In genomic region chr6:110422444-110422822, GRCh38 we compare ENCODE assay signal across 21 cellular contexts. TPM values are rescaled to one million over a fixed set of nuclear protein-coding genes. Genes with fewer than 3 reads are reported as not detected.
DNase-seq lines count a peak whose midpoint lies in the region; ATAC-seq and TF ChIP-seq lines count a peak whose summit lies in the region.
"Had no signal": no experiment of that assay in that cellular context is flagged by ENCODE, and none has a peak within 500 bp of the region (broad histone marks: within the 10 kb centered on the region; RNA-seq: fewer than 3 reads in every experiment).

No MANE protein-coding gene starts in this region.

- in situ Hi-C loops in KBM-7 (cut with MboI; ENCODE audit: low pct_unique_long_range_greater_than_20kb, low sequenced_read_pairs), result no loop called here

- H3K4me3 ChIP-seq in fibroblast of villous mesenchyme (ENCODE audit: low read depth, low read length), result no peak overlapping the region
- H3K4me3 ChIP-seq: SJSA1 had no signal

- DNase-seq in CD1c-positive myeloid dendritic cell (ENCODE audit: extremely low spot score) (peak; percentile 21), KBM-7 (peak; percentile 32), NOMO-1 treated with DMSO at 0.1 percent for 48 hours (lab: John Stamatoyannopoulos, UW; ENCODE audit: unreplicated experiment) (peak; percentile 11), fibroblast of villous mesenchyme (ENCODE audit: low read depth) (peak; percentile 11), NCI-H128 (lab: John Stamatoyannopoulos, UW; ENCODE audit: unreplicated experiment) (no peak), occipital lobe (lab: John Stamatoyannopoulos, UW) (no peak), EL (no peak)
- DNase-seq: ACHN; CD8-positive, alpha-beta memory T cell; DND-41; H7; Karpas-422; NCI-H1436; NCI-H2081; NCI-H524; RPMI8226; SW 1271 had no signal

- no peak for ATAC-seq in GM19328 (IDR thresholded peaks at IDR 0.05; ENCODE audit: unreplicated experiment)
- ATAC-seq: HepG2 had no signal

- no peak for TF ChIP-seq CTCF in fibroblast of villous mesenchyme (IDR thresholded peaks at IDR 0.05; ENCODE audit: insufficient read depth, low read depth, low read length)

RNA-seq across cellular contexts. Expression of gene DDO, which starts 7.1 kb away (rescaled TPM):
- total RNA-seq in fibroblast of villous mesenchyme (1.9 and 3.9 TPM in 2 replicates), occipital lobe (0.16 TPM)
- total RNA-seq: B cell; CD8-positive, alpha-beta memory T cell; H7 had no signal

RNA-seq across cellular contexts. Expression of gene SLC22A16, which starts 54.0 kb away (rescaled TPM):
- total RNA-seq in fibroblast of villous mesenchyme, result not detected in 2 replicates
- total RNA-seq in occipital lobe, result 0.31 TPM
- total RNA-seq: B cell; CD8-positive, alpha-beta memory T cell; H7; HepG2; SJSA1 had no signal

Comparison
In these comparisons a context has a peak if more than half of its experiments do, and no peak if none do; other contexts are left out.
1. DNase-seq: peak in CD1c-positive myeloid dendritic cell (single experiment), KBM-7 (single experiment), NOMO-1 treated with DMSO at 0.1 percent for 48 hours (single experiment) and fibroblast of villous mesenchyme (single experiment); none in NCI-H128 (single experiment), occipital lobe (single experiment) and EL (single experiment).